Comparison of ENCODE assay signal across 1 cellular context in genomic region chr5:173152547-173152946, GRCh38.
TF ChIP-seq lines count a peak whose summit lies in the region.

No MANE protein-coding gene starts in this region.

TF ChIP-seq in A549, 52 proteins besides CTCF, POLR2A, EP300 and RAD21:
- TF ChIP-seq, protein P1, sequence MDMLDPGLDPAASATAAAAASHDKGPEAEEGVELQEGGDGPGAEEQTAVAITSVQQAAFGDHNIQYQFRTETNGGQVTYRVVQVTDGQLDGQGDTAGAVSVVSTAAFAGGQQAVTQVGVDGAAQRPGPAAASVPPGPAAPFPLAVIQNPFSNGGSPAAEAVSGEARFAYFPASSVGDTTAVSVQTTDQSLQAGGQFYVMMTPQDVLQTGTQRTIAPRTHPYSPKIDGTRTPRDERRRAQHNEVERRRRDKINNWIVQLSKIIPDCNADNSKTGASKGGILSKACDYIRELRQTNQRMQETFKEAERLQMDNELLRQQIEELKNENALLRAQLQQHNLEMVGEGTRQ (IDR thresholded peaks at IDR 0.05) = no peak
- TF ChIP-seq EHF (CRISPR knock-in tag; IDR thresholded peaks at IDR 0.05) (no peak), CBX8 (IDR thresholded peaks at IDR 0.05) (no peak), BHLHE40 (IDR thresholded peaks at IDR 0.05; ENCODE audit: low read depth, low read length) (no peak), HEYL (CRISPR knock-in tag; IDR thresholded peaks at IDR 0.05) (no peak), MAFK (IDR thresholded peaks at IDR 0.05; ENCODE audit: partially characterized antibody) (peak; percentile 73)
TF ChIP-seq in A549: peak in this region for 1.
